ENCODE assay signal across 25 cellular contexts in the genomic region with DNA sequence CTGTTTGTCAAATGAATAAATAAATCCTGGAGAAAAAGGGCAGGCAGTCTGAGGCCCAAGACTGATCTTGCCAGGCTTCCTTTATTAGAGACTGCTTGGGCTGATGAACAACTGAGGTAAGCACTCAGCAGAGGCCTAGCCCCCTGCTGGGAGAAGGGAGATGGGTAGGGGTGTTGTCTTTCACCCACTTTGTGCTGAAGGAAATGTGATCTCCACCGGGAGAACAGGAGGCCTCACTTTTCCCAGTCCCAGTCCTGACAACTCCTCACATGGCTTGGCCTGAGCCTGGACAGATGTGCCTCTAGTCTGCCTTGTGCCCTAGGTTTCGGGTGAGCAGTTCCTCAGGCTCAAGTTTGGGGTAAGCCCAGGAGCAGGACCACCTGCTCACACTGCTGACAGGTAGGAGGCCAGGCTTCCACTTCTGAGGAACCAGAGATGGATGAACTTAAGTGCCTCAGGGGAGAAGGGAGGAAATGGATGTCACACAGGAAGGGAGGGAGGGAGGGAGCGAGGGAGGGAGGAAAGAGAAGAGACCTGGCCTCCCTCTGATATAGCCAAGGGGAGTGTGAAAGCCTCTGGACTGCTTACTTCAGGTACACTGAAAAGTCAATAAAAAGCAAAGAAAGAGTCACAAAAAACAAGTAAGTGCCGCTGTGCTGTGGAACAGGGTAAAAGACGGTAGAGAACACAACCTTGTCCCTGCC. TPM values are rescaled to one million over a fixed set of nuclear protein-coding genes. Genes with fewer than 3 reads are reported as not detected.
DNase-seq lines count a peak whose midpoint lies in the region; ATAC-seq and TF ChIP-seq lines count a peak whose summit lies in the region.
"Had no signal": no experiment of that assay in that cellular context is flagged by ENCODE, and none has a peak within 500 bp of the region (broad histone marks: within the 10 kb centered on the region; RNA-seq: fewer than 3 reads in every experiment).

No MANE protein-coding gene starts in this region.

- H3K4me1 Mint-ChIP-seq in MCF 10A (ENCODE audit: insufficient read depth, unreplicated experiment) (peaks cover 24% of the 10 kb centered on the region), endothelial cell (ENCODE audit: unreplicated experiment) (peaks cover 30% of the 10 kb centered on the region)
- H3K4me1 Mint-ChIP-seq in stimulated activated naive B cell treated with anti-CD40 and anti-IgM and Interleukin-4, amounts not matched to agents 10 μg/mL and 1 μg/mL and 100 μg/mL, for 72 hours = peaks cover 26 to 44% of the 10 kb centered on the region in 2 donors

- H3K4me1 ChIP-seq in mammary epithelial cell (ENCODE audit: insufficient read depth, low read length) = peaks cover 6% of the 10 kb centered on the region

- H3K36me3 Mint-ChIP-seq in MCF 10A (ENCODE audit: insufficient read depth, unreplicated experiment) = peaks cover 35% of the 10 kb centered on the region
- peaks cover 27% of the 10 kb centered on the region for H3K36me3 Mint-ChIP-seq in endothelial cell (ENCODE audit: low read depth, unreplicated experiment)
- H3K36me3 Mint-ChIP-seq in stimulated activated naive B cell treated with anti-CD40 and anti-IgM and Interleukin-4, amounts not matched to agents 10 μg/mL and 1 μg/mL and 100 μg/mL, for 72 hours = peaks cover 24 to 50% of the 10 kb centered on the region in 2 donors

- no peak overlapping the region for H3K27ac ChIP-seq in mammary epithelial cell (ENCODE audit: insufficient read depth, low read depth, low read length)
- H3K27ac ChIP-seq: epithelial cell of prostate had no signal

- H4K20me1 ChIP-seq in mammary epithelial cell (ENCODE audit: insufficient read depth, low read length) = no peaks in the 10 kb centered on the region

- no peak overlapping the region for H3K9ac ChIP-seq in mammary epithelial cell (ENCODE audit: insufficient read depth, low read length)

- ATAC-seq in stimulated activated naive B cell treated with anti-CD40 and anti-IgM and Interleukin-4, amounts not matched to agents 10 μg/mL and 1 μg/mL and 100 μg/mL, for 72 hours (replicated peaks) = no peak
- ATAC-seq in SK-N-SH treated with all-trans-retinoic acid at 6 μM for 48 hours = no peak
- ATAC-seq: GM12878, sciatic nerve, T-cell had no signal

- no peak overlapping the region for H2AFZ ChIP-seq in mammary epithelial cell (ENCODE audit: low read depth, low read length)

- TF ChIP-seq CTCF in MCF 10A (IDR thresholded peaks at IDR 0.05; ENCODE audit: unreplicated experiment) (no peak), mammary epithelial cell (conservative IDR thresholded peaks at IDR 0.05 in 1 of 2, IDR thresholded peaks at IDR 0.05 in 1 of 2; ENCODE audit: extremely low read depth in 1 of 2, insufficient read depth in 1 of 2, low read depth in 1 of 2, low read length in 2 of 2) (no peak), endothelial cell (IDR thresholded peaks at IDR 0.05; ENCODE audit: unreplicated experiment) (no peak)

- no peaks in the 10 kb centered on the region for H3K27me3 ChIP-seq in mammary epithelial cell (ENCODE audit: insufficient read depth, low read length)

- H3K27me3 Mint-ChIP-seq in MCF 10A (ENCODE audit: insufficient read depth, unreplicated experiment) (no peaks in the 10 kb centered on the region), endothelial cell (ENCODE audit: unreplicated experiment) (peaks cover 1% of the 10 kb centered on the region)
- no peaks in the 10 kb centered on the region for H3K27me3 Mint-ChIP-seq in stimulated activated naive B cell treated with anti-CD40 and anti-IgM and Interleukin-4, amounts not matched to agents 10 μg/mL and 1 μg/mL and 100 μg/mL, for 72 hours
- H3K27me3 Mint-ChIP-seq: T-cell had no signal

- H3K36me3 ChIP-seq in mammary epithelial cell (ENCODE audit: insufficient read depth, low read length) = peaks cover 4% of the 10 kb centered on the region

- WGBS in mammary epithelial cell (ENCODE audit: low coverage, missing lambda C conversion rate) = 58% methylated on average over 5 of the region's 5 CpGs

- DNase-seq in MCF 10A (ENCODE audit: unreplicated experiment) = no peak
- DNase-seq in mammary epithelial cell = no peak
- peak; percentile 78 to 88 for DNase-seq in NCI-H446 (lab: John Stamatoyannopoulos, UW)
- DNase-seq in endothelial cell (ENCODE audit: low spot score) = no peak
- DNase-seq in stimulated activated naive B cell treated with anti-CD40 and anti-IgM and Interleukin-4, amounts not matched to agents 10 μg/mL and 1 μg/mL and 100 μg/mL, for 72 hours = no peak
- no peak for DNase-seq in putamen (ENCODE audit: low spot score)
- DNase-seq in nucleus accumbens (lab: John Stamatoyannopoulos, UW) = no peak
- DNase-seq: activated CD4-positive, alpha-beta T cell treated with anti-CD3 and anti-CD28 coated beads for 1 hour; activated naive CD4-positive, alpha-beta T cell treated with anti-CD3 and anti-CD28 coated beads for 36 hours; activated T-cell treated with anti-CD3 and anti-CD28 coated beads, Interleukin-2, amount 50 U/mL, for 48 hours; amniotic stem cell; DMS53; foreskin fibroblast; hippocampal formation; left ventricle myocardium superior; NCI-H1092 treated with DMSO at 0.1 percent for 48 hours; NCI-H774; SHP77; stimulated activated CD4-positive, alpha-beta T cell treated with anti-CD3 and anti-CD28 coated beads, Interleukin-15, amount 100 ng/mL, for 24 hours; T-cell had no signal

- H3K27ac Mint-ChIP-seq in MCF 10A (ENCODE audit: low read depth, unreplicated experiment) (peak overlapping the region; percentile 68), endothelial cell (ENCODE audit: unreplicated experiment) (peak overlapping the region; percentile 30)
- peak overlapping the region; percentile 56 for H3K27ac Mint-ChIP-seq in stimulated activated naive B cell treated with anti-CD40 and anti-IgM and Interleukin-4, amounts not matched to agents 10 μg/mL and 1 μg/mL and 100 μg/mL, for 72 hours
- H3K27ac Mint-ChIP-seq: activated naive CD4-positive, alpha-beta T cell treated with anti-CD3 and anti-CD28 coated beads for 36 hours; nephron; T-cell had no signal

- no peak overlapping the region for H3K4me3 ChIP-seq in mammary epithelial cell (replicated peaks in 1 of 3; ENCODE audit: insufficient read depth in 1 of 3, low read depth in 2 of 3, low read length in 3 of 3)
- H3K4me3 ChIP-seq: GM12878 had no signal

- CTCF ChIA-PET in MCF 10A (lab: Yijun Ruan, JAX) = interaction anchor here (1.0 to 1.8 kb wide), 2 partner anchors 12 to 73 kb away, joined by 3 to 8 read pairs; no protein-coding TSS in a partner anchor
- CTCF ChIA-PET in mammary epithelial cell (lab: Charles Lee; ENCODE audit: low non-redundant PET) = no interaction called here

- H3K4me2 ChIP-seq in mammary epithelial cell (ENCODE audit: insufficient read depth, low read depth, low read length) = no peak overlapping the region

- in situ Hi-C loops in mammary epithelial cell (cut with MboI; ENCODE audit: low sequenced_read_pairs in 2 of 2) = no loop called here

- H3K9me3 ChIP-seq in mammary epithelial cell (replicated peaks; ENCODE audit: insufficient read depth, low read length) = no peaks in the 10 kb centered on the region

- no TSS peak for BruUV-seq in MCF 10A (replicated peaks; lab: Mats Ljungman, UMichigan)
- BruUV-seq in mammary epithelial cell (replicated peaks; lab: Mats Ljungman, UMichigan) = no TSS peak

- POLR2A ChIA-PET in MCF 10A (lab: Yijun Ruan, JAX) = no interaction called here

- H3K4me3 Mint-ChIP-seq in MCF 10A (ENCODE audit: unreplicated experiment) (no peak overlapping the region), endothelial cell (ENCODE audit: unreplicated experiment) (no peak overlapping the region)
- no peak overlapping the region for H3K4me3 Mint-ChIP-seq in stimulated activated naive B cell treated with anti-CD40 and anti-IgM and Interleukin-4, amounts not matched to agents 10 μg/mL and 1 μg/mL and 100 μg/mL, for 72 hours
- H3K4me3 Mint-ChIP-seq: activated naive CD4-positive, alpha-beta T cell treated with anti-CD3 and anti-CD28 coated beads for 36 hours; nephron; T-cell had no signal

- H3K79me2 ChIP-seq in mammary epithelial cell (ENCODE audit: insufficient read depth, low read length) = peaks cover 32% of the 10 kb centered on the region

- dilution Hi-C loops in mammary epithelial cell (cut with HindIII; ENCODE audit: low sequenced_read_pairs) = no loop called here

- H3K9me3 Mint-ChIP-seq in MCF 10A (ENCODE audit: unreplicated experiment) (no peaks in the 10 kb centered on the region), endothelial cell (ENCODE audit: unreplicated experiment) (no peaks in the 10 kb centered on the region)
- no peaks in the 10 kb centered on the region for H3K9me3 Mint-ChIP-seq in stimulated activated naive B cell treated with anti-CD40 and anti-IgM and Interleukin-4, amounts not matched to agents 10 μg/mL and 1 μg/mL and 100 μg/mL, for 72 hours
- H3K9me3 Mint-ChIP-seq: activated naive CD4-positive, alpha-beta T cell treated with anti-CD3 and anti-CD28 coated beads for 36 hours; nephron; T-cell had no signal

- intact Hi-C loops in MCF 10A (cut with micrococcal nuclease) = no loop called here
- intact Hi-C loops in mammary epithelial cell (cut with micrococcal nuclease) = no loop called here

TF ChIP-seq in SK-N-SH treated with all-trans-retinoic acid at 6 μM for 48 hours, 23 proteins besides CTCF, POLR2A, EP300 and RAD21:
- no peak for TF ChIP-seq CSDC2 (CRISPR knock-in tag; IDR thresholded peaks at IDR 0.05)
- TF ChIP-seq, protein P1, sequence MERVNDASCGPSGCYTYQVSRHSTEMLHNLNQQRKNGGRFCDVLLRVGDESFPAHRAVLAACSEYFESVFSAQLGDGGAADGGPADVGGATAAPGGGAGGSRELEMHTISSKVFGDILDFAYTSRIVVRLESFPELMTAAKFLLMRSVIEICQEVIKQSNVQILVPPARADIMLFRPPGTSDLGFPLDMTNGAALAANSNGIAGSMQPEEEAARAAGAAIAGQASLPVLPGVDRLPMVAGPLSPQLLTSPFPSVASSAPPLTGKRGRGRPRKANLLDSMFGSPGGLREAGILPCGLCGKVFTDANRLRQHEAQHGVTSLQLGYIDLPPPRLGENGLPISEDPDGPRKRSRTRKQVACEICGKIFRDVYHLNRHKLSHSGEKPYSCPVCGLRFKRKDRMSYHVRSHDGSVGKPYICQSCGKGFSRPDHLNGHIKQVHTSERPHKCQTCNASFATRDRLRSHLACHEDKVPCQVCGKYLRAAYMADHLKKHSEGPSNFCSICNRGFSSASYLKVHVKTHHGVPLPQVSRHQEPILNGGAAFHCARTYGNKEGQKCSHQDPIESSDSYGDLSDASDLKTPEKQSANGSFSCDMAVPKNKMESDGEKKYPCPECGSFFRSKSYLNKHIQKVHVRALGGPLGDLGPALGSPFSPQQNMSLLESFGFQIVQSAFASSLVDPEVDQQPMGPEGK (CRISPR knock-in tag; IDR thresholded peaks at IDR 0.05; ENCODE audit: borderline replicate concordance) = no peak

RNA-seq across cellular contexts. Expression of a gene that starts 8.1 kb away (rescaled TPM):
- total RNA-seq in MCF 10A (2022) (42.2 and 44.4 TPM in 2 replicates), mammary epithelial cell (10 to 100 TPM; 33.2 to 42.7 TPM), endothelial cell (ENCODE audit: unreplicated experiment) (23.2 TPM)
- 30.7 TPM for polyA plus RNA-seq in mammary epithelial cell
- polyA minus RNA-seq in mammary epithelial cell = 97.3 TPM

Comparison
In these comparisons a context has a peak if more than half of its experiments do, and no peak if none do; other contexts are left out.
1. DNase-seq: peak in NCI-H446 (2 of 2); none in MCF 10A (single experiment), mammary epithelial cell (single experiment), endothelial cell (single experiment), stimulated activated naive B cell treated with anti-CD40 and anti-IgM and Interleukin-4, amounts not matched to agents 10 μg/mL and 1 μg/mL and 100 μg/mL, for 72 hours (single experiment), putamen (single experiment) and nucleus accumbens (0 of 56).
2. Peak in every context shown above with its lines, with median percentiles within 50 percentile points of each other: H3K27ac Mint-ChIP-seq.